Comparison of ENCODE assay signal across 1 cellular context in the genomic region with DNA sequence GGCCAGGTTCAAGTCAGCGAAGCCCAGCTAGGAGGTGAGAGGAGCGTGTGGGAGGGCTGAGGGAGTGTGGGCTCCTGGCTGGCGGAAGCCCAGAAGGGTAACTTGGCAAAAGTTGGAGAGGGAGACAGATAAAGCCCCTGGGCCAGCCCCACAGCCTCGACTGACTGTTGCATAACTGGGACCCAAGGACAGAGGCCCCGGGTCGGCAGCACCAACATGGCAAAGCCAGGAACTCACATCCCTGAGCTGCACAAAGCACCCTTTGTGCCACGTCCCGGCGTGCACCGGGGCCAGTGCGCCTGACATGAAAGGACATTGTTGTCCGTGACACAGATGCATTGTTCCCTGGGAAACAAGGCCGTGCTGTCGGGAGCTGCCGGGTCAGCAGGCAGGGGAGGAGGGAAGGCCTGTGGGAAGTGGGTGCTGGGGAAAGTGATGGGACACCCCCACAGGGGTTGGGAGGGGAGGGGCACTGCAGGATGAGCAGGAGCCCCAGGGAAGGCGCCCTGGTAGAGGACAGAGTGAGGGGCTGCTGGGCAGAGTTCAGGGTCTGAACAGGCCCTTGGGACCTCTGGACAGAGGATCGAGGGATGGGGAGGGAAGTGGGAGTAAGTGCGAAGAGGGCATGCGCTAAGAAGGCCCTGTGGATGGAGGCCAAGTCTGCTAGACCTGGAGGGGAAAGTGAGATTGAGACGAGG.
TF ChIP-seq lines count a peak whose summit lies in the region.

No MANE protein-coding gene starts in this region.

TF ChIP-seq in HepG2, 621 proteins besides CTCF, POLR2A, EP300 and RAD21 (continued from another document and continues in another):
- TF ChIP-seq, protein P1, sequence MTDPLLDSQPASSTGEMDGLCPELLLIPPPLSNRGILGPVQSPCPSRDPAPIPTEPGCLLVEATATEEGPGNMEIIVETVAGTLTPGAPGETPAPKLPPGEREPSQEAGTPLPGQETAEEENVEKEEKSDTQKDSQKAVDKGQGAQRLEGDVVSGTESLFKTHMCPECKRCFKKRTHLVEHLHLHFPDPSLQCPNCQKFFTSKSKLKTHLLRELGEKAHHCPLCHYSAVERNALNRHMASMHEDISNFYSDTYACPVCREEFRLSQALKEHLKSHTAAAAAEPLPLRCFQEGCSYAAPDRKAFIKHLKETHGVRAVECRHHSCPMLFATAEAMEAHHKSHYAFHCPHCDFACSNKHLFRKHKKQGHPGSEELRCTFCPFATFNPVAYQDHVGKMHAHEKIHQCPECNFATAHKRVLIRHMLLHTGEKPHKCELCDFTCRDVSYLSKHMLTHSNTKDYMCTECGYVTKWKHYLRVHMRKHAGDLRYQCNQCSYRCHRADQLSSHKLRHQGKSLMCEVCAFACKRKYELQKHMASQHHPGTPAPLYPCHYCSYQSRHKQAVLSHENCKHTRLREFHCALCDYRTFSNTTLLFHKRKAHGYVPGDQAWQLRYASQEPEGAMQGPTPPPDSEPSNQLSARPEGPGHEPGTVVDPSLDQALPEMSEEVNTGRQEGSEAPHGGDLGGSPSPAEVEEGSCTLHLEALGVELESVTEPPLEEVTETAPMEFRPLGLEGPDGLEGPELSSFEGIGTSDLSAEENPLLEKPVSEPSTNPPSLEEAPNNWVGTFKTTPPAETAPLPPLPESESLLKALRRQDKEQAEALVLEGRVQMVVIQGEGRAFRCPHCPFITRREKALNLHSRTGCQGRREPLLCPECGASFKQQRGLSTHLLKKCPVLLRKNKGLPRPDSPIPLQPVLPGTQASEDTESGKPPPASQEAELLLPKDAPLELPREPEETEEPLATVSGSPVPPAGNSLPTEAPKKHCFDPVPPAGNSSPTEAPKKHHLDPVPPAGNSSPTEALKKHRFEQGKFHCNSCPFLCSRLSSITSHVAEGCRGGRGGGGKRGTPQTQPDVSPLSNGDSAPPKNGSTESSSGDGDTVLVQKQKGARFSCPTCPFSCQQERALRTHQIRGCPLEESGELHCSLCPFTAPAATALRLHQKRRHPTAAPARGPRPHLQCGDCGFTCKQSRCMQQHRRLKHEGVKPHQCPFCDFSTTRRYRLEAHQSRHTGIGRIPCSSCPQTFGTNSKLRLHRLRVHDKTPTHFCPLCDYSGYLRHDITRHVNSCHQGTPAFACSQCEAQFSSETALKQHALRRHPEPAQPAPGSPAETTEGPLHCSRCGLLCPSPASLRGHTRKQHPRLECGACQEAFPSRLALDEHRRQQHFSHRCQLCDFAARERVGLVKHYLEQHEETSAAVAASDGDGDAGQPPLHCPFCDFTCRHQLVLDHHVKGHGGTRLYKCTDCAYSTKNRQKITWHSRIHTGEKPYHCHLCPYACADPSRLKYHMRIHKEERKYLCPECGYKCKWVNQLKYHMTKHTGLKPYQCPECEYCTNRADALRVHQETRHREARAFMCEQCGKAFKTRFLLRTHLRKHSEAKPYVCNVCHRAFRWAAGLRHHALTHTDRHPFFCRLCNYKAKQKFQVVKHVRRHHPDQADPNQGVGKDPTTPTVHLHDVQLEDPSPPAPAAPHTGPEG (CRISPR knock-in tag; IDR thresholded peaks at IDR 0.05), result peak; percentile 73
- TF ChIP-seq ZNF292 (CRISPR knock-in tag; IDR thresholded peaks at IDR 0.05; ENCODE audit: borderline replicate concordance, low read depth) (peak; percentile 96), NCOA5 (CRISPR knock-in tag; IDR thresholded peaks at IDR 0.05) (no peak), SOX6 (IDR thresholded peaks at IDR 0.05) (peak; percentile 99), SOX6 (CRISPR knock-in tag; IDR thresholded peaks at IDR 0.05) (peak; percentile 100), ZMYM2 (CRISPR knock-in tag; IDR thresholded peaks at IDR 0.05) (peak; percentile 80), CBFB (CRISPR knock-in tag; IDR thresholded peaks at IDR 0.05) (peak; percentile 85; the same call in 1 of the 2 replicates), ZNF550 (CRISPR knock-in tag; IDR thresholded peaks at IDR 0.05; ENCODE audit: borderline replicate concordance) (no peak), WIZ (CRISPR knock-in tag; IDR thresholded peaks at IDR 0.05) (0 out of 2 replicates have a peak, but pooled peaks have one; percentile 28), ZNF644 (CRISPR knock-in tag; IDR thresholded peaks at IDR 0.05; ENCODE audit: low read depth) (peak; percentile 98), ZNF441 (CRISPR knock-in tag; IDR thresholded peaks at IDR 0.05; ENCODE audit: borderline replicate concordance) (no peak), ZNF773 (CRISPR knock-in tag; IDR thresholded peaks at IDR 0.05; ENCODE audit: borderline replicate concordance) (no peak), NKX3-1 (CRISPR knock-in tag; IDR thresholded peaks at IDR 0.05) (no peak), IRX3 (CRISPR knock-in tag; IDR thresholded peaks at IDR 0.05; ENCODE audit: borderline replicate concordance, low read depth) (no peak), JARID2 (CRISPR knock-in tag; IDR thresholded peaks at IDR 0.05; ENCODE audit: insufficient replicate concordance) (no peak), MAFF (IDR thresholded peaks at IDR 0.05; ENCODE audit: low read depth, low read length) (no peak), ZFAT (CRISPR knock-in tag; conservative IDR thresholded peaks at IDR 0.05) (no peak), FOSL2 (CRISPR knock-in tag; IDR thresholded peaks at IDR 0.05) (peak; percentile 80), ZNF891 (CRISPR knock-in tag; IDR thresholded peaks at IDR 0.05) (peak; percentile 93), TEAD2 (CRISPR knock-in tag; IDR thresholded peaks at IDR 0.05) (no peak), HNRNPH1 (optimal IDR thresholded peaks at IDR 0.05; ENCODE audit: low read depth, low read length) (no peak), BRD4 (CRISPR knock-in tag; IDR thresholded peaks at IDR 0.05) (no peak; the same call in 1 of the 2 replicates)
- TF ChIP-seq, protein P2, sequence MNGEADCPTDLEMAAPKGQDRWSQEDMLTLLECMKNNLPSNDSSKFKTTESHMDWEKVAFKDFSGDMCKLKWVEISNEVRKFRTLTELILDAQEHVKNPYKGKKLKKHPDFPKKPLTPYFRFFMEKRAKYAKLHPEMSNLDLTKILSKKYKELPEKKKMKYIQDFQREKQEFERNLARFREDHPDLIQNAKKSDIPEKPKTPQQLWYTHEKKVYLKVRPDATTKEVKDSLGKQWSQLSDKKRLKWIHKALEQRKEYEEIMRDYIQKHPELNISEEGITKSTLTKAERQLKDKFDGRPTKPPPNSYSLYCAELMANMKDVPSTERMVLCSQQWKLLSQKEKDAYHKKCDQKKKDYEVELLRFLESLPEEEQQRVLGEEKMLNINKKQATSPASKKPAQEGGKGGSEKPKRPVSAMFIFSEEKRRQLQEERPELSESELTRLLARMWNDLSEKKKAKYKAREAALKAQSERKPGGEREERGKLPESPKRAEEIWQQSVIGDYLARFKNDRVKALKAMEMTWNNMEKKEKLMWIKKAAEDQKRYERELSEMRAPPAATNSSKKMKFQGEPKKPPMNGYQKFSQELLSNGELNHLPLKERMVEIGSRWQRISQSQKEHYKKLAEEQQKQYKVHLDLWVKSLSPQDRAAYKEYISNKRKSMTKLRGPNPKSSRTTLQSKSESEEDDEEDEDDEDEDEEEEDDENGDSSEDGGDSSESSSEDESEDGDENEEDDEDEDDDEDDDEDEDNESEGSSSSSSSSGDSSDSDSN (CRISPR knock-in tag; IDR thresholded peaks at IDR 0.05), result peak; percentile 88
- TF ChIP-seq, protein P3, sequence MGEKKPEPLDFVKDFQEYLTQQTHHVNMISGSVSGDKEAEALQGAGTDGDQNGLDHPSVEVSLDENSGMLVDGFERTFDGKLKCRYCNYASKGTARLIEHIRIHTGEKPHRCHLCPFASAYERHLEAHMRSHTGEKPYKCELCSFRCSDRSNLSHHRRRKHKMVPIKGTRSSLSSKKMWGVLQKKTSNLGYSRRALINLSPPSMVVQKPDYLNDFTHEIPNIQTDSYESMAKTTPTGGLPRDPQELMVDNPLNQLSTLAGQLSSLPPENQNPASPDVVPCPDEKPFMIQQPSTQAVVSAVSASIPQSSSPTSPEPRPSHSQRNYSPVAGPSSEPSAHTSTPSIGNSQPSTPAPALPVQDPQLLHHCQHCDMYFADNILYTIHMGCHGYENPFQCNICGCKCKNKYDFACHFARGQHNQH (CRISPR knock-in tag; IDR thresholded peaks at IDR 0.05), result peak; percentile 97
- TF ChIP-seq, protein P4, sequence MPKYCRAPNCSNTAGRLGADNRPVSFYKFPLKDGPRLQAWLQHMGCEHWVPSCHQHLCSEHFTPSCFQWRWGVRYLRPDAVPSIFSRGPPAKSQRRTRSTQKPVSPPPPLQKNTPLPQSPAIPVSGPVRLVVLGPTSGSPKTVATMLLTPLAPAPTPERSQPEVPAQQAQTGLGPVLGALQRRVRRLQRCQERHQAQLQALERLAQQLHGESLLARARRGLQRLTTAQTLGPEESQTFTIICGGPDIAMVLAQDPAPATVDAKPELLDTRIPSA (CRISPR knock-in tag; IDR thresholded peaks at IDR 0.05; ENCODE audit: borderline replicate concordance), result no peak
- TF ChIP-seq, protein P5, sequence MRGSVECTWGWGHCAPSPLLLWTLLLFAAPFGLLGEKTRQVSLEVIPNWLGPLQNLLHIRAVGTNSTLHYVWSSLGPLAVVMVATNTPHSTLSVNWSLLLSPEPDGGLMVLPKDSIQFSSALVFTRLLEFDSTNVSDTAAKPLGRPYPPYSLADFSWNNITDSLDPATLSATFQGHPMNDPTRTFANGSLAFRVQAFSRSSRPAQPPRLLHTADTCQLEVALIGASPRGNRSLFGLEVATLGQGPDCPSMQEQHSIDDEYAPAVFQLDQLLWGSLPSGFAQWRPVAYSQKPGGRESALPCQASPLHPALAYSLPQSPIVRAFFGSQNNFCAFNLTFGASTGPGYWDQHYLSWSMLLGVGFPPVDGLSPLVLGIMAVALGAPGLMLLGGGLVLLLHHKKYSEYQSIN (CRISPR knock-in tag; IDR thresholded peaks at IDR 0.05; ENCODE audit: borderline replicate concordance), result no peak
- TF ChIP-seq, protein P6, sequence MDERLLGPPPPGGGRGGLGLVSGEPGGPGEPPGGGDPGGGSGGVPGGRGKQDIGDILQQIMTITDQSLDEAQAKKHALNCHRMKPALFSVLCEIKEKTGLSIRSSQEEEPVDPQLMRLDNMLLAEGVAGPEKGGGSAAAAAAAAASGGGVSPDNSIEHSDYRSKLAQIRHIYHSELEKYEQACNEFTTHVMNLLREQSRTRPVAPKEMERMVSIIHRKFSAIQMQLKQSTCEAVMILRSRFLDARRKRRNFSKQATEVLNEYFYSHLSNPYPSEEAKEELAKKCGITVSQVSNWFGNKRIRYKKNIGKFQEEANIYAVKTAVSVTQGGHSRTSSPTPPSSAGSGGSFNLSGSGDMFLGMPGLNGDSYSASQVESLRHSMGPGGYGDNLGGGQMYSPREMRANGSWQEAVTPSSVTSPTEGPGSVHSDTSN (CRISPR knock-in tag; IDR thresholded peaks at IDR 0.05), result 0 out of 2 replicates have a peak, but pooled peaks have one; percentile 10
- TF ChIP-seq, protein P7, sequence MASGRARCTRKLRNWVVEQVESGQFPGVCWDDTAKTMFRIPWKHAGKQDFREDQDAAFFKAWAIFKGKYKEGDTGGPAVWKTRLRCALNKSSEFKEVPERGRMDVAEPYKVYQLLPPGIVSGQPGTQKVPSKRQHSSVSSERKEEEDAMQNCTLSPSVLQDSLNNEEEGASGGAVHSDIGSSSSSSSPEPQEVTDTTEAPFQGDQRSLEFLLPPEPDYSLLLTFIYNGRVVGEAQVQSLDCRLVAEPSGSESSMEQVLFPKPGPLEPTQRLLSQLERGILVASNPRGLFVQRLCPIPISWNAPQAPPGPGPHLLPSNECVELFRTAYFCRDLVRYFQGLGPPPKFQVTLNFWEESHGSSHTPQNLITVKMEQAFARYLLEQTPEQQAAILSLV (CRISPR knock-in tag; IDR thresholded peaks at IDR 0.05; ENCODE audit: borderline replicate concordance), result peak; percentile 80
- TF ChIP-seq, protein P8, sequence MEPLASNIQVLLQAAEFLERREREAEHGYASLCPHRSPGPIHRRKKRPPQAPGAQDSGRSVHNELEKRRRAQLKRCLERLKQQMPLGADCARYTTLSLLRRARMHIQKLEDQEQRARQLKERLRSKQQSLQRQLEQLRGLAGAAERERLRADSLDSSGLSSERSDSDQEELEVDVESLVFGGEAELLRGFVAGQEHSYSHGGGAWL (CRISPR knock-in tag; IDR thresholded peaks at IDR 0.05), result no peak
- TF ChIP-seq, protein P9, sequence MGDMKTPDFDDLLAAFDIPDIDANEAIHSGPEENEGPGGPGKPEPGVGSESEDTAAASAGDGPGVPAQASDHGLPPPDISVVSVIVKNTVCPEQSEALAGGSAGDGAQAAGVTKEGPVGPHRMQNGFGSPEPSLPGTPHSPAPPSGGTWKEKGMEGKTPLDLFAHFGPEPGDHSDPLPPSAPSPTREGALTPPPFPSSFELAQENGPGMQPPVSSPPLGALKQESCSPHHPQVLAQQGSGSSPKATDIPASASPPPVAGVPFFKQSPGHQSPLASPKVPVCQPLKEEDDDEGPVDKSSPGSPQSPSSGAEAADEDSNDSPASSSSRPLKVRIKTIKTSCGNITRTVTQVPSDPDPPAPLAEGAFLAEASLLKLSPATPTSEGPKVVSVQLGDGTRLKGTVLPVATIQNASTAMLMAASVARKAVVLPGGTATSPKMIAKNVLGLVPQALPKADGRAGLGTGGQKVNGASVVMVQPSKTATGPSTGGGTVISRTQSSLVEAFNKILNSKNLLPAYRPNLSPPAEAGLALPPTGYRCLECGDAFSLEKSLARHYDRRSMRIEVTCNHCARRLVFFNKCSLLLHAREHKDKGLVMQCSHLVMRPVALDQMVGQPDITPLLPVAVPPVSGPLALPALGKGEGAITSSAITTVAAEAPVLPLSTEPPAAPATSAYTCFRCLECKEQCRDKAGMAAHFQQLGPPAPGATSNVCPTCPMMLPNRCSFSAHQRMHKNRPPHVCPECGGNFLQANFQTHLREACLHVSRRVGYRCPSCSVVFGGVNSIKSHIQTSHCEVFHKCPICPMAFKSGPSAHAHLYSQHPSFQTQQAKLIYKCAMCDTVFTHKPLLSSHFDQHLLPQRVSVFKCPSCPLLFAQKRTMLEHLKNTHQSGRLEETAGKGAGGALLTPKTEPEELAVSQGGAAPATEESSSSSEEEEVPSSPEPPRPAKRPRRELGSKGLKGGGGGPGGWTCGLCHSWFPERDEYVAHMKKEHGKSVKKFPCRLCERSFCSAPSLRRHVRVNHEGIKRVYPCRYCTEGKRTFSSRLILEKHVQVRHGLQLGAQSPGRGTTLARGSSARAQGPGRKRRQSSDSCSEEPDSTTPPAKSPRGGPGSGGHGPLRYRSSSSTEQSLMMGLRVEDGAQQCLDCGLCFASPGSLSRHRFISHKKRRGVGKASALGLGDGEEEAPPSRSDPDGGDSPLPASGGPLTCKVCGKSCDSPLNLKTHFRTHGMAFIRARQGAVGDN (CRISPR knock-in tag; IDR thresholded peaks at IDR 0.05), result peak; percentile 99
- TF ChIP-seq, protein P10, sequence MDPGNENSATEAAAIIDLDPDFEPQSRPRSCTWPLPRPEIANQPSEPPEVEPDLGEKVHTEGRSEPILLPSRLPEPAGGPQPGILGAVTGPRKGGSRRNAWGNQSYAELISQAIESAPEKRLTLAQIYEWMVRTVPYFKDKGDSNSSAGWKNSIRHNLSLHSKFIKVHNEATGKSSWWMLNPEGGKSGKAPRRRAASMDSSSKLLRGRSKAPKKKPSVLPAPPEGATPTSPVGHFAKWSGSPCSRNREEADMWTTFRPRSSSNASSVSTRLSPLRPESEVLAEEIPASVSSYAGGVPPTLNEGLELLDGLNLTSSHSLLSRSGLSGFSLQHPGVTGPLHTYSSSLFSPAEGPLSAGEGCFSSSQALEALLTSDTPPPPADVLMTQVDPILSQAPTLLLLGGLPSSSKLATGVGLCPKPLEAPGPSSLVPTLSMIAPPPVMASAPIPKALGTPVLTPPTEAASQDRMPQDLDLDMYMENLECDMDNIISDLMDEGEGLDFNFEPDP (CRISPR knock-in tag; conservative IDR thresholded peaks at IDR 0.05), result no peak
- TF ChIP-seq, protein P11, sequence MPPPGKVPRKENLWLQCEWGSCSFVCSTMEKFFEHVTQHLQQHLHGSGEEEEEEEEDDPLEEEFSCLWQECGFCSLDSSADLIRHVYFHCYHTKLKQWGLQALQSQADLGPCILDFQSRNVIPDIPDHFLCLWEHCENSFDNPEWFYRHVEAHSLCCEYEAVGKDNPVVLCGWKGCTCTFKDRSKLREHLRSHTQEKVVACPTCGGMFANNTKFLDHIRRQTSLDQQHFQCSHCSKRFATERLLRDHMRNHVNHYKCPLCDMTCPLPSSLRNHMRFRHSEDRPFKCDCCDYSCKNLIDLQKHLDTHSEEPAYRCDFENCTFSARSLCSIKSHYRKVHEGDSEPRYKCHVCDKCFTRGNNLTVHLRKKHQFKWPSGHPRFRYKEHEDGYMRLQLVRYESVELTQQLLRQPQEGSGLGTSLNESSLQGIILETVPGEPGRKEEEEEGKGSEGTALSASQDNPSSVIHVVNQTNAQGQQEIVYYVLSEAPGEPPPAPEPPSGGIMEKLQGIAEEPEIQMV (CRISPR knock-in tag; IDR thresholded peaks at IDR 0.05; ENCODE audit: low read depth), result peak; percentile 73
